Comparison of ENCODE assay signal across 15 cellular contexts in genomic region chr19:29517412-29517811, GRCh38. TPM values are rescaled to one million over a fixed set of nuclear protein-coding genes. Genes with fewer than 3 reads are reported as not detected.
DNase-seq lines count a peak whose midpoint lies in the region; ATAC-seq and TF ChIP-seq lines count a peak whose summit lies in the region.
"Had no signal": no experiment of that assay in that cellular context is flagged by ENCODE, and none has a peak within 500 bp of the region (broad histone marks: within the 10 kb centered on the region; RNA-seq: fewer than 3 reads in every experiment).

No MANE protein-coding gene starts in this region.

- H3K36me3 ChIP-seq in prostate gland = no peaks in the 10 kb centered on the region

- H3K4me3 ChIP-seq in dorsolateral prefrontal cortex (no peak overlapping the region), prostate gland (no peak overlapping the region)
- H3K4me3 ChIP-seq: GM12878, GM23338 had no signal

- peaks cover 77% of the 10 kb centered on the region for H3K27me3 Mint-ChIP-seq in neural crest cell (ENCODE audit: low read depth)

- H3K9me3 ChIP-seq in prostate gland = no peaks in the 10 kb centered on the region

- peak; percentile 4 for DNase-seq in activated naive CD4-positive, alpha-beta T cell treated with anti-CD3 and anti-CD28 coated beads, Interleukin-2, amount 50 U/mL, for 16 hours
- no peak for DNase-seq in activated naive CD4-positive, alpha-beta T cell (lab: John Stamatoyannopoulos, UW)
- DNase-seq in dorsolateral prefrontal cortex (peak in 6 of 10 donors; percentile 6 to 36 (median 18)), neural crest cell (ENCODE audit: low read depth, low spot score) (no peak), prostate gland (ENCODE audit: low spot score) (no peak), hypothalamus (lab: John Stamatoyannopoulos, UW) (no peak)
- DNase-seq: C1 segment of cervical spinal cord; CD4-positive, alpha-beta memory T cell; DMS79; H7 had no signal

- 72% methylated on average over 4 of the region's 4 CpGs for WGBS in prostate gland

- H3K27ac ChIP-seq in dorsolateral prefrontal cortex (no peak overlapping the region), prostate gland (no peak overlapping the region)

- H3K27ac Mint-ChIP-seq in neural crest cell (ENCODE audit: unreplicated experiment) = peak overlapping the region; percentile 50
- H3K27ac Mint-ChIP-seq: B cell; CD4-positive, alpha-beta memory T cell; GM23338 had no signal

- H3K27me3 ChIP-seq in dorsolateral prefrontal cortex (peaks cover 0 to 3% (median 0%) of the 10 kb centered on the region in 45 donors), prostate gland (replicated peaks; ENCODE audit: insufficient read depth) (peaks cover 2% of the 10 kb centered on the region)

- H3K4me3 Mint-ChIP-seq in neural crest cell = no peak overlapping the region
- H3K4me3 Mint-ChIP-seq: B cell; CD4-positive, alpha-beta memory T cell; GM23338 had no signal

- no peak for TF ChIP-seq POLR2A in prostate gland (IDR thresholded peaks at IDR 0.05)

- TF ChIP-seq CTCF in dorsolateral prefrontal cortex (IDR thresholded peaks at IDR 0.05 in 54 of 56, conservative IDR thresholded peaks at IDR 0.05 in 2 of 56; ENCODE audit: low read depth in 1 of 56, partially characterized antibody in 56 of 56) (no peak), neural crest cell (conservative IDR thresholded peaks at IDR 0.05) (no peak), prostate gland (IDR thresholded peaks at IDR 0.05) (no peak)

- H3K4me1 Mint-ChIP-seq in neural crest cell = no peaks in the 10 kb centered on the region
- H3K4me1 Mint-ChIP-seq: B cell; CD4-positive, alpha-beta memory T cell had no signal

- no peaks in the 10 kb centered on the region for H3K9me3 Mint-ChIP-seq in neural crest cell
- H3K9me3 Mint-ChIP-seq: GM23338 had no signal

- no peaks in the 10 kb centered on the region for H3K36me3 Mint-ChIP-seq in neural crest cell (ENCODE audit: low read depth)
- H3K36me3 Mint-ChIP-seq: CD4-positive, alpha-beta memory T cell had no signal

- intact Hi-C loops in dorsolateral prefrontal cortex (cut with DNase I) = no loop called here
- intact Hi-C loops in prostate gland (cut with DNase I) = no loop called here

- H3K4me1 ChIP-seq in prostate gland (replicated peaks) = no peaks in the 10 kb centered on the region

- ATAC-seq in HG03280 (IDR thresholded peaks at IDR 0.05; ENCODE audit: unreplicated experiment) = no peak
- ATAC-seq: GM12878, GM23338 had no signal

RNA-seq across cellular contexts. Expression of gene VSTM2B, which starts 8.4 kb away (rescaled TPM):
- total RNA-seq in dorsolateral prefrontal cortex = 10 to 100 TPM; 27.0 to 85.8 (median 42.8) TPM
- 0.21 TPM in 1 of 2 replicates, not detected in the other for total RNA-seq in neural crest cell
- not detected for total RNA-seq in prostate gland
- total RNA-seq: B cell; CD4-positive, alpha-beta memory T cell; GM12878; HT-29 had no signal

Comparison
In these comparisons a context has a peak if more than half of its experiments do, and no peak if none do; other contexts are left out.
1. DNase-seq: peak in activated naive CD4-positive, alpha-beta T cell treated with anti-CD3 and anti-CD28 coated beads, Interleukin-2, amount 50 U/mL, for 16 hours (single experiment) and dorsolateral prefrontal cortex (6 of 10); none in activated naive CD4-positive, alpha-beta T cell (0 of 4), neural crest cell (single experiment), prostate gland (single experiment) and hypothalamus (0 of 51).
2. RNA of gene VSTM2B, which starts 8.4 kb away (total RNA-seq): 27.0 to 85.8 TPM in dorsolateral prefrontal cortex; 0.21 TPM in neural crest cell and not detected in prostate gland; every median in the first group is over 10 times any median in the second.